Comparison of ENCODE assay signal across 27 cellular contexts in the genomic region with DNA sequence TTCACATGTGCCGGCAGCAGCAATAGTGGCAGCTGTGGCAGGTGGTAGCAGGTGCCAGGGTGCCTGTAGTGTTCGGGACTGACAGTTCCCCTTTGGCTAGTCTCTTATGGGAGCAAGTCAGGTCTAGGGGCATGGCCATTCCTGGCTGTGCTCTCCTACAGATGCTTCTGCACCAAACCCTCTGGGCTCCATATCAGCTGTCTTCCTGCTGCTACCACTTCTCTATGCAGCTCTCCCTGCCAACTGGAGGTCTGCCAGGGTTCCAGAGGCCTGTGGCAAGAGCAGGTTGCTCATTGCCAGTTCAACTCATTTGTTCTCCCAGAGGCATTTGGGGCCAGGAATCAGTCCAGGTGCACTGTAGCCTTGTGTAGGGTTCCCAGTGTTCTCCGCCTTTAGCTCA.
A peak's percentile ranks its signal among the peaks of the same experiment; 100 is the strongest.
DNase-seq lines count a peak whose midpoint lies in the region; ATAC-seq and TF ChIP-seq lines count a peak whose summit lies in the region.
"Had no signal": no experiment of that assay in that cellular context is flagged by ENCODE, and none has a peak within 500 bp of the region (broad histone marks: within the 10 kb centered on the region; RNA-seq: fewer than 3 reads in every experiment).

No MANE protein-coding gene starts in this region.

- intact Hi-C loops in Right ventricle myocardium inferior (cut with DNase I) (loop anchor here (5.0 to 10.0 kb wide), 5 partner anchors 36 to 821 kb away; no protein-coding TSS in a partner anchor), tibial artery (cut with DNase I; ENCODE audit: low total_unique reads) (no loop called here)

- ATAC-seq in Right ventricle myocardium inferior (peak; percentile 97), HG02885 (IDR thresholded peaks at IDR 0.05; ENCODE audit: poor library complexity, unreplicated experiment) (no peak), HG03520 (IDR thresholded peaks at IDR 0.05; ENCODE audit: unreplicated experiment) (no peak)
- ATAC-seq in activated T-cell treated with anti-CD3 and anti-CD28 coated beads, Interleukin-2, amount 50 U/mL, for 4 hours: no peak
- ATAC-seq: activated CD8-positive, alpha-beta memory T cell treated with anti-CD3 and anti-CD28 coated beads, Interleukin-2, amount 10 ng/mL, durations not matched to agents 7 days and 5 days; esophagus mucosa; foreskin keratinocyte; natural killer cell; T-helper 17 cell had no signal

- no peaks in the 10 kb centered on the region for H3K27me3 ChIP-seq in tibial artery
- H3K27me3 ChIP-seq: BLaER1, foreskin keratinocyte, suprapubic skin had no signal

- no peaks in the 10 kb centered on the region for H3K4me1 ChIP-seq in tibial artery
- H3K4me1 ChIP-seq: foreskin keratinocyte, suprapubic skin had no signal

- no peaks in the 10 kb centered on the region for H3K4me1 Mint-ChIP-seq in activated T-cell treated with anti-CD3 and anti-CD28 coated beads, Interleukin-2, amount 50 U/mL, for 4 hours (ENCODE audit: low read depth)
- H3K4me1 Mint-ChIP-seq: activated CD8-positive, alpha-beta memory T cell treated with anti-CD3 and anti-CD28 coated beads, Interleukin-2, amount 10 ng/mL, durations not matched to agents 7 days and 5 days; endodermal cell; H9; natural killer cell; T-helper 17 cell had no signal

- TF ChIP-seq CTCF in tibial artery (IDR thresholded peaks at IDR 0.05): no peak

- DNase-seq in DMS 273 treated with DMSO at 0.1 percent for 48 hours (lab: John Stamatoyannopoulos, UW) (peak; percentile 33), NCI-H1105 treated with DMSO at 0.1 percent for 48 hours (lab: John Stamatoyannopoulos, UW) (peak; percentile 32), Right ventricle myocardium inferior (ENCODE audit: missing footprints) (peak; percentile 90), myocyte (ENCODE audit: low read depth) (peak; percentile 18), tibial artery (no peak)
- no peak for DNase-seq in activated T-cell treated with anti-CD3 and anti-CD28 coated beads, Interleukin-2, amount 50 U/mL, for 4 hours
- DNase-seq: activated CD4-positive, CD25-positive, alpha-beta regulatory T cell; activated CD8-positive, alpha-beta memory T cell treated with anti-CD3 and anti-CD28 coated beads, Interleukin-2, amount 10 ng/mL, durations not matched to agents 7 days and 5 days; activated naive CD4-positive, alpha-beta T cell treated with Interleukin-2 at 50 U/mL for 16 hours; dermis blood vessel endothelial cell; endodermal cell; H9; kidney glomerular epithelial cell; natural killer cell; NCI-H1048; NCI-H524; NK-92 treated with Interleukin-12 subunit alpha and Interleukin-12 subunit beta, amount 100 ng/mL, for 24 hours; stimulated activated naive CD4-positive, alpha-beta T cell treated with Interleukin-2 at 50 U/mL for 16 hours; T-helper 17 cell had no signal

- H3K4me3 Mint-ChIP-seq in activated T-cell treated with anti-CD3 and anti-CD28 coated beads, Interleukin-2, amount 50 U/mL, for 4 hours: no peak overlapping the region
- H3K4me3 Mint-ChIP-seq: activated CD8-positive, alpha-beta memory T cell treated with anti-CD3 and anti-CD28 coated beads, Interleukin-2, amount 10 ng/mL, durations not matched to agents 7 days and 5 days; activated T-helper 1 cell treated with anti-CD3 and anti-CD28 coated beads, Interleukin-12 subunit alpha, Interleukin-12 subunit beta, Interleukin-2, Interleukin-4 antibody, amounts not matched to agents 30 ng/mL and 10 ng/mL and 1 ng/mL, durations not matched to agents 14 hours and 24 hours and 36 hours; endodermal cell; H9; natural killer cell; T-helper 17 cell had no signal

- peaks cover 3% of the 10 kb centered on the region for H3K9me3 Mint-ChIP-seq in activated T-cell treated with anti-CD3 and anti-CD28 coated beads, Interleukin-2, amount 50 U/mL, for 4 hours
- H3K9me3 Mint-ChIP-seq: activated T-helper 1 cell treated with anti-CD3 and anti-CD28 coated beads, Interleukin-12 subunit alpha, Interleukin-12 subunit beta, Interleukin-2, Interleukin-4 antibody, amounts not matched to agents 30 ng/mL and 10 ng/mL and 1 ng/mL, durations not matched to agents 14 hours and 24 hours and 36 hours had no signal

- H3K9me3 ChIP-seq in tibial artery: no peaks in the 10 kb centered on the region
- H3K9me3 ChIP-seq: suprapubic skin had no signal

- no peaks in the 10 kb centered on the region for H3K27me3 Mint-ChIP-seq in activated T-cell treated with anti-CD3 and anti-CD28 coated beads, Interleukin-2, amount 50 U/mL, for 4 hours (ENCODE audit: low read depth)
- H3K27me3 Mint-ChIP-seq: activated CD8-positive, alpha-beta memory T cell treated with anti-CD3 and anti-CD28 coated beads, Interleukin-2, amount 10 ng/mL, durations not matched to agents 7 days and 5 days; T-helper 17 cell had no signal

- no peaks in the 10 kb centered on the region for H3K36me3 ChIP-seq in tibial artery
- H3K36me3 ChIP-seq: BLaER1, suprapubic skin had no signal

- H3K36me3 Mint-ChIP-seq in activated T-cell treated with anti-CD3 and anti-CD28 coated beads, Interleukin-2, amount 50 U/mL, for 4 hours (ENCODE audit: insufficient read depth): no peaks in the 10 kb centered on the region
- H3K36me3 Mint-ChIP-seq: activated CD8-positive, alpha-beta memory T cell treated with anti-CD3 and anti-CD28 coated beads, Interleukin-2, amount 10 ng/mL, durations not matched to agents 7 days and 5 days had no signal

- H3K27ac ChIP-seq in tibial artery: no peak overlapping the region
- H3K27ac ChIP-seq: BLaER1, foreskin keratinocyte, suprapubic skin had no signal

- no peak overlapping the region for H3K4me3 ChIP-seq in tibial artery
- H3K4me3 ChIP-seq: BLaER1, smooth muscle cell, suprapubic skin had no signal

Comparison
In these comparisons a context has a peak if more than half of its experiments do, and no peak if none do; other contexts are left out.
1. DNase-seq: peak in DMS 273 treated with DMSO at 0.1 percent for 48 hours (single experiment), NCI-H1105 treated with DMSO at 0.1 percent for 48 hours (single experiment), Right ventricle myocardium inferior (single experiment) and myocyte (single experiment); none in tibial artery (0 of 2) and activated T-cell treated with anti-CD3 and anti-CD28 coated beads, Interleukin-2, amount 50 U/mL, for 4 hours (single experiment).